ENCODE assay signal across 21 cellular contexts in the genomic region with DNA sequence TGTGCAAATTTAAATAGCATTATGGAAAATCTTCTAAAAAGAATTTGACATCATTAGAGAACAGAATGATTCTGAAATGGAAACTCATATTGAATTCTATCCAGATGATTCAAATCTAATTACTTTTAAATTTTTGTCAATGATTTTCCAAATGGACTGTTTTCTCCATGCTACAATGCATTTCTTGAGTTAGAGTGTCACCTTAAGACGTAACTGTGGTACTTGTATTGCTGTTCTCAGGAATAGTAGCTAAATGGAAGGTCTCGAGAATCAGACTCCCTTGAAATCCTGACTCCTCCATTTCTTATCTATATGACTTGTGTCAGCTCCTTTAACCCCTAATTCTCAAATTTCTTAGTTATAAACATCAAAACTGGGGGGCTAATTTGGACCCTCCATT.
A peak's percentile ranks its signal among the peaks of the same experiment; 100 is the strongest.
DNase-seq lines count a peak whose midpoint lies in the region; ATAC-seq and TF ChIP-seq lines count a peak whose summit lies in the region.
"Had no signal": no experiment of that assay in that cellular context is flagged by ENCODE, and none has a peak within 500 bp of the region (broad histone marks: within the 10 kb centered on the region; RNA-seq: fewer than 3 reads in every experiment).

No MANE protein-coding gene starts in this region.

- H3K4me1 ChIP-seq in heart left ventricle (no peaks in the 10 kb centered on the region), adipocyte (ENCODE audit: control insufficient read depth, insufficient read depth, low read length) (no peaks in the 10 kb centered on the region), smooth muscle cell (ENCODE audit: low read depth) (no peaks in the 10 kb centered on the region)

- no peak overlapping the region for H3K9ac ChIP-seq in adipocyte (ENCODE audit: low read length)
- no peak overlapping the region for H3K9ac ChIP-seq in smooth muscle cell (ENCODE audit: low read depth)

- no peaks in the 10 kb centered on the region for H3K36me3 ChIP-seq in heart left ventricle
- H3K36me3 ChIP-seq in adipocyte (ENCODE audit: control insufficient read depth, insufficient read depth, low read length, severe bottlenecking): no peaks in the 10 kb centered on the region
- H3K36me3 ChIP-seq in smooth muscle cell (ENCODE audit: low read depth): no peaks in the 10 kb centered on the region
- H3K36me3 ChIP-seq: brain microvascular endothelial cell had no signal

- H3K4me2 ChIP-seq in smooth muscle cell: no peak overlapping the region

- intact Hi-C loops in heart left ventricle (cut with DNase I) (loop anchor here in 1 of 10 donors (10.0 kb wide), 1 partner anchor 432 kb away; no protein-coding TSS in a partner anchor), Right ventricle myocardium inferior (cut with DNase I) (loop anchor here (5.0 to 10.0 kb wide), 2 partner anchors 100 to 432 kb away; partner anchors contain the start of gene P2RY1)

- H3K4me3 ChIP-seq in heart left ventricle (no peak overlapping the region), adipocyte (ENCODE audit: low read length) (no peak overlapping the region), fibroblast of pulmonary artery (replicated peaks; ENCODE audit: low read depth, low read length) (no peak overlapping the region), smooth muscle cell (no peak overlapping the region)

- TF ChIP-seq POLR2A in heart left ventricle (IDR thresholded peaks at IDR 0.05): no peak

- WGBS in heart left ventricle, 4 donors: 52 to 59% (median 56%) methylated on average over 2 of the region's 2 CpGs
- WGBS in smooth muscle cell (ENCODE audit: low lambda C conversion rate): 78% methylated on average over 2 of the region's 2 CpGs

- H4K20me1 ChIP-seq in smooth muscle cell (ENCODE audit: low read depth): no peaks in the 10 kb centered on the region

- H3K9me3 ChIP-seq in heart left ventricle (no peaks in the 10 kb centered on the region), adipocyte (ENCODE audit: control insufficient read depth, low read length) (no peaks in the 10 kb centered on the region), smooth muscle cell (replicated peaks; ENCODE audit: low read depth) (no peaks in the 10 kb centered on the region)

- H3F3A ChIP-seq in smooth muscle cell (ENCODE audit: low read depth): no peaks in the 10 kb centered on the region

- H3K79me2 ChIP-seq in smooth muscle cell (ENCODE audit: low read depth): no peaks in the 10 kb centered on the region

- TF ChIP-seq CTCF in heart left ventricle (IDR thresholded peaks at IDR 0.05) (peak in 8 of 12 donors; percentile 13 to 55 (median 29)), fibroblast of pulmonary artery (IDR thresholded peaks at IDR 0.05; ENCODE audit: low read length, missing control alignments) (peak; percentile 21), smooth muscle cell (IDR thresholded peaks at IDR 0.05; ENCODE audit: borderline replicate concordance, insufficient read depth, poor library complexity, severe bottlenecking) (peak; percentile 16)

- ATAC-seq in heart left ventricle: no peak
- no peak for ATAC-seq in Right ventricle myocardium inferior
- no peak for ATAC-seq in GM18870 (IDR thresholded peaks at IDR 0.05; ENCODE audit: unreplicated experiment)
- ATAC-seq: left lobe of liver, T-cell had no signal

- no peak overlapping the region for H3K27ac ChIP-seq in heart left ventricle
- H3K27ac ChIP-seq in smooth muscle cell (ENCODE audit: low read depth): no peak overlapping the region
- H3K27ac ChIP-seq: brain microvascular endothelial cell, epithelial cell of prostate had no signal

- H2AFZ ChIP-seq in smooth muscle cell (ENCODE audit: low read depth): no peak overlapping the region

- H3K27me3 ChIP-seq in heart left ventricle (no peaks in the 10 kb centered on the region), adipocyte (replicated peaks; ENCODE audit: control insufficient read depth, insufficient read depth, low read length) (no peaks in the 10 kb centered on the region), smooth muscle cell (ENCODE audit: low read depth) (no peaks in the 10 kb centered on the region)
- H3K27me3 ChIP-seq: brain microvascular endothelial cell had no signal

- DNase-seq in heart left ventricle (no peak), Right ventricle myocardium inferior (ENCODE audit: missing footprints) (no peak), adipocyte (ENCODE audit: low read depth) (peak; percentile 2), fibroblast of pulmonary artery (ENCODE audit: low read depth) (peak; percentile 24), smooth muscle cell (lab: John Stamatoyannopoulos, UW; ENCODE audit: unreplicated experiment) (no peak), cerebellar cortex (ENCODE audit: low spot score) (no peak), NCI-H1694 (lab: John Stamatoyannopoulos, UW) (no peak)
- DNase-seq: 8988T; activated CD4-positive, alpha-beta T cell treated with anti-CD3 and anti-CD28 coated beads, Interleukin-2, amount 10 ng/mL, durations not matched to agents 24 days and 14 days; activated naive CD8-positive, alpha-beta T cell treated with anti-CD3 and anti-CD28 coated beads, Interleukin-2, amount 10 ng/mL, durations not matched to agents 7 days and 5 days; brain microvascular endothelial cell; Calu3; EL; NCI-H82; OCI-M1; SIG-M5; stimulated activated CD4-positive, alpha-beta T cell treated with anti-CD3 and anti-CD28 coated beads, Interleukin-12 subunit alpha, Interleukin-12 subunit beta, amount 100 ng/mL, for 4 hours; T-cell had no signal

Comparison
In these comparisons a context has a peak if more than half of its experiments do, and no peak if none do; other contexts are left out.
1. DNase-seq: peak in adipocyte (single experiment) and fibroblast of pulmonary artery (single experiment); none in heart left ventricle (0 of 5), Right ventricle myocardium inferior (single experiment), smooth muscle cell (single experiment), cerebellar cortex (single experiment) and NCI-H1694 (single experiment).
2. Peak in every context shown above with its lines, with median percentiles within 50 percentile points of each other: CTCF ChIP-seq.